ENCODE assay signal across 2 cellular contexts in the genomic region with DNA sequence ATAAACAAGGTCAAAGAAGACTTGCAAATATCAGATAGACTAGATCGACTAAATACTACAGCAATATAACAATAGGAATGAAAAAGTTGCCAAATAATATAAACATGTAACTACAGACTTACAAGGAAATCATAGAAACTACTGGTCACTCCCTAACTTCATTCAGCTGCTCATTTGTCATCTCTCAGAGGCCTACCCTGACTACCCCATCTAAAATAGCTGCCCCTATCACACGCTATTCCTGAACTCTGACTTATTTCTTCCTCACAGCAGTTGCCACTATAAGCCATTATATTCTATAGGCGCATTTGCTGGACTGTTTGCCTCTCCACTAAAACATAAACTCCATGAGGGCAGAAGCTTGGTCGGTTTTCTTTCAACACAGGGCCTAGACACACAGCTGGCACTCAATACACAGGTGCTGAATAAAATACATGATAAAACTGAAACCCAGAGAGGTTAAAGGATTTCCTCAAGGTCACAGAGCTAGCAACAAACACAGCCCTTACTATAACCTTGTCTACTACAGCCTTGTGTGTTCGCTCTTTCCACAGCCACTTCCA.
TF ChIP-seq lines count a peak whose summit lies in the region.

No MANE protein-coding gene starts in this region.

TF ChIP-seq in SK-N-SH, 30 proteins besides CTCF, POLR2A, EP300 and RAD21 (continued from another document):
- TF ChIP-seq MXI1 (IDR thresholded peaks at IDR 0.05; ENCODE audit: low read depth, low read length), result no peak
- no peak for TF ChIP-seq MEF2A (IDR thresholded peaks at IDR 0.05; ENCODE audit: borderline replicate concordance, low read depth)
- TF ChIP-seq RXRA (IDR thresholded peaks at IDR 0.05; ENCODE audit: borderline replicate concordance, low read depth), result no peak
- TF ChIP-seq TEAD4 (IDR thresholded peaks at IDR 0.05; ENCODE audit: borderline replicate concordance, insufficient read depth), result no peak
- TF ChIP-seq POLR2AphosphoS5 (IDR thresholded peaks at IDR 0.05; ENCODE audit: low read depth, low read length), result no peak
- TF ChIP-seq, protein P1, sequence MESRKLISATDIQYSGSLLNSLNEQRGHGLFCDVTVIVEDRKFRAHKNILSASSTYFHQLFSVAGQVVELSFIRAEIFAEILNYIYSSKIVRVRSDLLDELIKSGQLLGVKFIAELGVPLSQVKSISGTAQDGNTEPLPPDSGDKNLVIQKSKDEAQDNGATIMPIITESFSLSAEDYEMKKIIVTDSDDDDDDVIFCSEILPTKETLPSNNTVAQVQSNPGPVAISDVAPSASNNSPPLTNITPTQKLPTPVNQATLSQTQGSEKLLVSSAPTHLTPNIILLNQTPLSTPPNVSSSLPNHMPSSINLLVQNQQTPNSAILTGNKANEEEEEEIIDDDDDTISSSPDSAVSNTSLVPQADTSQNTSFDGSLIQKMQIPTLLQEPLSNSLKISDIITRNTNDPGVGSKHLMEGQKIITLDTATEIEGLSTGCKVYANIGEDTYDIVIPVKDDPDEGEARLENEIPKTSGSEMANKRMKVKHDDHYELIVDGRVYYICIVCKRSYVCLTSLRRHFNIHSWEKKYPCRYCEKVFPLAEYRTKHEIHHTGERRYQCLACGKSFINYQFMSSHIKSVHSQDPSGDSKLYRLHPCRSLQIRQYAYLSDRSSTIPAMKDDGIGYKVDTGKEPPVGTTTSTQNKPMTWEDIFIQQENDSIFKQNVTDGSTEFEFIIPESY (IDR thresholded peaks at IDR 0.05; ENCODE audit: borderline replicate concordance, low read depth), result no peak
- no peak for TF ChIP-seq RCOR1 (IDR thresholded peaks at IDR 0.05; ENCODE audit: low read length)
- TF ChIP-seq EZH2phosphoT487 (IDR thresholded peaks at IDR 0.05; ENCODE audit: borderline replicate concordance, low read depth), result no peak
- no peak for TF ChIP-seq USF1 (IDR thresholded peaks at IDR 0.05; ENCODE audit: borderline replicate concordance, low read depth)
- TF ChIP-seq, protein P2, sequence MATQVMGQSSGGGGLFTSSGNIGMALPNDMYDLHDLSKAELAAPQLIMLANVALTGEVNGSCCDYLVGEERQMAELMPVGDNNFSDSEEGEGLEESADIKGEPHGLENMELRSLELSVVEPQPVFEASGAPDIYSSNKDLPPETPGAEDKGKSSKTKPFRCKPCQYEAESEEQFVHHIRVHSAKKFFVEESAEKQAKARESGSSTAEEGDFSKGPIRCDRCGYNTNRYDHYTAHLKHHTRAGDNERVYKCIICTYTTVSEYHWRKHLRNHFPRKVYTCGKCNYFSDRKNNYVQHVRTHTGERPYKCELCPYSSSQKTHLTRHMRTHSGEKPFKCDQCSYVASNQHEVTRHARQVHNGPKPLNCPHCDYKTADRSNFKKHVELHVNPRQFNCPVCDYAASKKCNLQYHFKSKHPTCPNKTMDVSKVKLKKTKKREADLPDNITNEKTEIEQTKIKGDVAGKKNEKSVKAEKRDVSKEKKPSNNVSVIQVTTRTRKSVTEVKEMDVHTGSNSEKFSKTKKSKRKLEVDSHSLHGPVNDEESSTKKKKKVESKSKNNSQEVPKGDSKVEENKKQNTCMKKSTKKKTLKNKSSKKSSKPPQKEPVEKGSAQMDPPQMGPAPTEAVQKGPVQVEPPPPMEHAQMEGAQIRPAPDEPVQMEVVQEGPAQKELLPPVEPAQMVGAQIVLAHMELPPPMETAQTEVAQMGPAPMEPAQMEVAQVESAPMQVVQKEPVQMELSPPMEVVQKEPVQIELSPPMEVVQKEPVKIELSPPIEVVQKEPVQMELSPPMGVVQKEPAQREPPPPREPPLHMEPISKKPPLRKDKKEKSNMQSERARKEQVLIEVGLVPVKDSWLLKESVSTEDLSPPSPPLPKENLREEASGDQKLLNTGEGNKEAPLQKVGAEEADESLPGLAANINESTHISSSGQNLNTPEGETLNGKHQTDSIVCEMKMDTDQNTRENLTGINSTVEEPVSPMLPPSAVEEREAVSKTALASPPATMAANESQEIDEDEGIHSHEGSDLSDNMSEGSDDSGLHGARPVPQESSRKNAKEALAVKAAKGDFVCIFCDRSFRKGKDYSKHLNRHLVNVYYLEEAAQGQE (IDR thresholded peaks at IDR 0.05; ENCODE audit: low read depth, low read length), result no peak

TF ChIP-seq in SK-N-SH treated with all-trans-retinoic acid at 6 μM for 48 hours, 23 proteins besides CTCF, POLR2A, EP300 and RAD21 (continued from another document):
- TF ChIP-seq, protein P3, sequence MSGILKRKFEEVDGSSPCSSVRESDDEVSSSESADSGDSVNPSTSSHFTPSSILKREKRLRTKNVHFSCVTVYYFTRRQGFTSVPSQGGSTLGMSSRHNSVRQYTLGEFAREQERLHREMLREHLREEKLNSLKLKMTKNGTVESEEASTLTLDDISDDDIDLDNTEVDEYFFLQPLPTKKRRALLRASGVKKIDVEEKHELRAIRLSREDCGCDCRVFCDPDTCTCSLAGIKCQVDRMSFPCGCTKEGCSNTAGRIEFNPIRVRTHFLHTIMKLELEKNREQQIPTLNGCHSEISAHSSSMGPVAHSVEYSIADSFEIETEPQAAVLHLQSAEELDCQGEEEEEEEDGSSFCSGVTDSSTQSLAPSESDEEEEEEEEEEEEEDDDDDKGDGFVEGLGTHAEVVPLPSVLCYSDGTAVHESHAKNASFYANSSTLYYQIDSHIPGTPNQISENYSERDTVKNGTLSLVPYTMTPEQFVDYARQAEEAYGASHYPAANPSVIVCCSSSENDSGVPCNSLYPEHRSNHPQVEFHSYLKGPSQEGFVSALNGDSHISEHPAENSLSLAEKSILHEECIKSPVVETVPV (CRISPR knock-in tag; IDR thresholded peaks at IDR 0.05), result no peak
- TF ChIP-seq ZFP30 (CRISPR knock-in tag; IDR thresholded peaks at IDR 0.05) (no peak), ARNTL (CRISPR knock-in tag; IDR thresholded peaks at IDR 0.05; ENCODE audit: borderline replicate concordance, low read depth) (no peak), GLIS3 (CRISPR knock-in tag; IDR thresholded peaks at IDR 0.05) (no peak), ZC3H10 (CRISPR knock-in tag; IDR thresholded peaks at IDR 0.05) (no peak)
- TF ChIP-seq, protein P4, sequence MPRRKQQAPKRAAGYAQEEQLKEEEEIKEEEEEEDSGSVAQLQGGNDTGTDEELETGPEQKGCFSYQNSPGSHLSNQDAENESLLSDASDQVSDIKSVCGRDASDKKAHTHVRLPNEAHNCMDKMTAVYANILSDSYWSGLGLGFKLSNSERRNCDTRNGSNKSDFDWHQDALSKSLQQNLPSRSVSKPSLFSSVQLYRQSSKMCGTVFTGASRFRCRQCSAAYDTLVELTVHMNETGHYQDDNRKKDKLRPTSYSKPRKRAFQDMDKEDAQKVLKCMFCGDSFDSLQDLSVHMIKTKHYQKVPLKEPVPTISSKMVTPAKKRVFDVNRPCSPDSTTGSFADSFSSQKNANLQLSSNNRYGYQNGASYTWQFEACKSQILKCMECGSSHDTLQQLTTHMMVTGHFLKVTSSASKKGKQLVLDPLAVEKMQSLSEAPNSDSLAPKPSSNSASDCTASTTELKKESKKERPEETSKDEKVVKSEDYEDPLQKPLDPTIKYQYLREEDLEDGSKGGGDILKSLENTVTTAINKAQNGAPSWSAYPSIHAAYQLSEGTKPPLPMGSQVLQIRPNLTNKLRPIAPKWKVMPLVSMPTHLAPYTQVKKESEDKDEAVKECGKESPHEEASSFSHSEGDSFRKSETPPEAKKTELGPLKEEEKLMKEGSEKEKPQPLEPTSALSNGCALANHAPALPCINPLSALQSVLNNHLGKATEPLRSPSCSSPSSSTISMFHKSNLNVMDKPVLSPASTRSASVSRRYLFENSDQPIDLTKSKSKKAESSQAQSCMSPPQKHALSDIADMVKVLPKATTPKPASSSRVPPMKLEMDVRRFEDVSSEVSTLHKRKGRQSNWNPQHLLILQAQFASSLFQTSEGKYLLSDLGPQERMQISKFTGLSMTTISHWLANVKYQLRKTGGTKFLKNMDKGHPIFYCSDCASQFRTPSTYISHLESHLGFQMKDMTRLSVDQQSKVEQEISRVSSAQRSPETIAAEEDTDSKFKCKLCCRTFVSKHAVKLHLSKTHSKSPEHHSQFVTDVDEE (CRISPR knock-in tag; IDR thresholded peaks at IDR 0.05), result no peak
